Comparison of ENCODE assay signal across 28 cellular contexts in genomic region chr12:12653922-12654321, GRCh38. TPM values are rescaled to one million over a fixed set of nuclear protein-coding genes. Genes with fewer than 3 reads are reported as not detected.
"Had no signal": no experiment of that assay in that cellular context is flagged by ENCODE, and none has a peak within 500 bp of the region (broad histone marks: within the 10 kb centered on the region; RNA-seq: fewer than 3 reads in every experiment).

No MANE protein-coding gene starts in this region.

- H3K27me3 Mint-ChIP-seq: memory B cell; natural killer cell treated with Interleukin-12 subunit alpha and Interleukin-12 subunit beta and Interleukin-15 and Interleukin-18, amount 100 ng/mL, for 72 hours; progenitor cell of endocrine pancreas; stimulated activated naive B cell treated with anti-CD40 and anti-IgM and Interleukin-4, amounts not matched to agents 10 μg/mL and 1 μg/mL and 100 μg/mL, for 72 hours; stimulated activated naive CD8-positive, alpha-beta T cell treated with anti-CD3 and anti-CD28 coated beads, Interleukin-15, Interleukin-2, amounts not matched to agents 100 ng/mL and 50 ng/mL, for 24 hours had no signal

- ATAC-seq: esophagus mucosa; left lobe of liver; mucosa of descending colon; natural killer cell treated with Interleukin-12 subunit alpha and Interleukin-12 subunit beta and Interleukin-15 and Interleukin-18, amount 100 ng/mL, for 72 hours; right lobe of liver; stimulated activated naive B cell treated with anti-CD40 and anti-IgM and Interleukin-4, amounts not matched to agents 10 μg/mL and 1 μg/mL and 100 μg/mL, for 72 hours; upper lobe of right lung had no signal

- H3K27ac Mint-ChIP-seq: endodermal cell; memory B cell; mesothelial cell of epicardium; naive B cell; natural killer cell treated with Interleukin-12 subunit alpha and Interleukin-12 subunit beta and Interleukin-15 and Interleukin-18, amount 100 ng/mL, for 72 hours; progenitor cell of endocrine pancreas; stimulated activated naive B cell treated with anti-CD40 and anti-IgM and Interleukin-4, amounts not matched to agents 10 μg/mL and 1 μg/mL and 100 μg/mL, for 72 hours; stimulated activated naive CD8-positive, alpha-beta T cell treated with anti-CD3 and anti-CD28 coated beads, Interleukin-15, Interleukin-2, amounts not matched to agents 100 ng/mL and 50 ng/mL, for 24 hours had no signal

- H3K27ac ChIP-seq: epithelial cell of prostate, neutrophil, parathyroid adenoma, right lobe of liver, transverse colon, upper lobe of right lung, vagina had no signal

- DNase-seq: effector CD8-positive, alpha-beta T cell; endodermal cell; mucosa of descending colon; naive B cell; right lobe of liver; small intestine; stimulated activated CD4-positive, alpha-beta T cell treated with anti-CD3 and anti-CD28 coated beads, Interleukin-15, amount 100 ng/mL, for 24 hours; stimulated activated CD4-positive, alpha-beta T cell treated with anti-CD3 and anti-CD28 coated beads, Interleukin-2, amount 100 ng/mL, for 48 hours; stimulated activated naive B cell treated with anti-CD40 and anti-IgM and Interleukin-4, amounts not matched to agents 10 μg/mL and 1 μg/mL and 100 μg/mL, for 72 hours; transverse colon; upper lobe of right lung had no signal

- H3K9ac ChIP-seq: parathyroid adenoma had no signal

- H3K36me3 ChIP-seq: neutrophil, right lobe of liver, transverse colon, upper lobe of right lung, vagina had no signal

- H3K4me3 ChIP-seq: lung, mucosa of descending colon, right lobe of liver, transverse colon, upper lobe of right lung, vagina had no signal

- H3K4me3 Mint-ChIP-seq: endodermal cell; memory B cell; mesothelial cell of epicardium; naive B cell; natural killer cell treated with Interleukin-12 subunit alpha and Interleukin-12 subunit beta and Interleukin-15 and Interleukin-18, amount 100 ng/mL, for 72 hours; neural crest cell; stimulated activated naive B cell treated with anti-CD40 and anti-IgM and Interleukin-4, amounts not matched to agents 10 μg/mL and 1 μg/mL and 100 μg/mL, for 72 hours; stimulated activated naive CD8-positive, alpha-beta T cell treated with anti-CD3 and anti-CD28 coated beads, Interleukin-15, Interleukin-2, amounts not matched to agents 100 ng/mL and 50 ng/mL, for 24 hours had no signal

- H3K4me1 ChIP-seq: vagina had no signal

- FAIRE-seq: colon, frontal cortex, keratinocyte, small intestine had no signal

- H3K27me3 ChIP-seq: neutrophil, right lobe of liver, transverse colon, upper lobe of right lung, vagina had no signal

RNA-seq across cellular contexts. Expression of gene GPR19, which starts 42.1 kb away (rescaled TPM):
- total RNA-seq: fibroblast of lung, transverse colon, upper lobe of right lung, vagina had no signal
